1 cellular context compared by ENCODE assay signal in genomic region chr6:144530118-144530517, GRCh38.
TF ChIP-seq lines count a peak whose summit lies in the region.

No MANE protein-coding gene starts in this region.

TF ChIP-seq in K562, 482 proteins besides CTCF, POLR2A, EP300 and RAD21 (continued from another document):
- no peak for TF ChIP-seq CUX1 (CRISPR knock-in tag; IDR thresholded peaks at IDR 0.05)
- TF ChIP-seq ZBTB7A (IDR thresholded peaks at IDR 0.05; ENCODE audit: borderline replicate concordance, control insufficient read depth, low read depth, low read length): no peak
- no peak for TF ChIP-seq NR2C1 (IDR thresholded peaks at IDR 0.05)
- peak; percentile 21; the same call in 1 of the 2 replicates for TF ChIP-seq NR2C1 (tag; IDR thresholded peaks at IDR 0.05)
- TF ChIP-seq PCBP2 (IDR thresholded peaks at IDR 0.05; ENCODE audit: low read depth, low read length, poor library complexity, severe bottlenecking): no peak
- no peak for TF ChIP-seq ZSCAN29 (IDR thresholded peaks at IDR 0.05)
- no peak for TF ChIP-seq HMBOX1 (IDR thresholded peaks at IDR 0.05)
- TF ChIP-seq THRA (IDR thresholded peaks at IDR 0.05): peak; percentile 73
- TF ChIP-seq CEBPZ (IDR thresholded peaks at IDR 0.05; ENCODE audit: borderline replicate concordance, low read depth, low read length): no peak
- no peak for TF ChIP-seq ZBED1 (IDR thresholded peaks at IDR 0.05)
- TF ChIP-seq MBD2 (IDR thresholded peaks at IDR 0.05; ENCODE audit: borderline replicate concordance, low read depth): no peak
- no peak for TF ChIP-seq CXXC5 (CRISPR knock-in tag; IDR thresholded peaks at IDR 0.05)
- no peak for TF ChIP-seq SOX6 (IDR thresholded peaks at IDR 0.05)
- TF ChIP-seq MXD1 (CRISPR knock-in tag; IDR thresholded peaks at IDR 0.05; ENCODE audit: borderline replicate concordance, poor library complexity, severe bottlenecking): no peak
- 0 out of 2 replicates have a peak, but pooled peaks have one; percentile 20 for TF ChIP-seq ARID1B (IDR thresholded peaks at IDR 0.05)
- no peak for TF ChIP-seq HSF4 (CRISPR knock-in tag; IDR thresholded peaks at IDR 0.05; ENCODE audit: borderline replicate concordance)
- TF ChIP-seq ZNF282 (CRISPR knock-in tag; IDR thresholded peaks at IDR 0.05): no peak
- TF ChIP-seq REST (CRISPR knock-in tag; IDR thresholded peaks at IDR 0.05; ENCODE audit: low read depth): no peak
